In genomic region chr2:171957061-171957460, GRCh38 we compare ENCODE assay signal across 1 cellular context.
TF ChIP-seq lines count a peak whose summit lies in the region.

No MANE protein-coding gene starts in this region.

TF ChIP-seq in GM12878, 131 proteins besides CTCF, POLR2A, EP300 and RAD21 (continued from another document):
- TF ChIP-seq E2F8 (IDR thresholded peaks at IDR 0.05; ENCODE audit: low read depth, partially characterized antibody) (no peak), ZBED1 (IDR thresholded peaks at IDR 0.05; ENCODE audit: borderline replicate concordance) (no peak), SRF (IDR thresholded peaks at IDR 0.05; ENCODE audit: low read depth in 2 of 2, low read length in 2 of 2) (no peak), ZBTB4 (CRISPR knock-in tag; IDR thresholded peaks at IDR 0.05) (no peak), IRF4 (IDR thresholded peaks at IDR 0.05; ENCODE audit: low read depth, low read length) (no peak), CUX1 (IDR thresholded peaks at IDR 0.05; ENCODE audit: insufficient replicate concordance, low read depth, low read length) (no peak), ZNF207 (IDR thresholded peaks at IDR 0.05; ENCODE audit: borderline replicate concordance) (no peak), NKRF (conservative IDR thresholded peaks at IDR 0.05) (no peak), USF2 (IDR thresholded peaks at IDR 0.05; ENCODE audit: borderline replicate concordance, low read depth, low read length) (no peak), NR2C1 (IDR thresholded peaks at IDR 0.05) (no peak), E4F1 (IDR thresholded peaks at IDR 0.05; ENCODE audit: borderline replicate concordance, partially characterized antibody) (no peak), MYC (IDR thresholded peaks at IDR 0.05; ENCODE audit: insufficient read depth, insufficient read length, insufficient replicate concordance, low read length, severe bottlenecking) (no peak), MYB (IDR thresholded peaks at IDR 0.05; ENCODE audit: borderline replicate concordance, low read depth, low read length) (no peak), POLR2AphosphoS5 (IDR thresholded peaks at IDR 0.05; ENCODE audit: low read length) (no peak), HCFC1 (IDR thresholded peaks at IDR 0.05; ENCODE audit: low read length) (no peak), USF1 (IDR thresholded peaks at IDR 0.05; ENCODE audit: borderline replicate concordance, extremely low read length, insufficient read depth, low read depth, low read length) (no peak)
